Comparison of ENCODE assay signal across 16 cellular contexts in genomic region chr7:91995391-91995790, GRCh38. TPM values are rescaled to one million over a fixed set of nuclear protein-coding genes. Genes with fewer than 3 reads are reported as not detected.
A peak's percentile ranks its signal among the peaks of the same experiment; 100 is the strongest.
DNase-seq lines count a peak whose midpoint lies in the region; ATAC-seq, FAIRE-seq and TF ChIP-seq lines count a peak whose summit lies in the region.
"Had no signal": no experiment of that assay in that cellular context is flagged by ENCODE, and none has a peak within 500 bp of the region (broad histone marks: within the 10 kb centered on the region; RNA-seq: fewer than 3 reads in every experiment).

No MANE protein-coding gene starts in this region.

- TF ChIP-seq POLR2A in GM12891 (IDR thresholded peaks at IDR 0.05; ENCODE audit: low read depth, low read length), result no peak

- no peaks in the 10 kb centered on the region; the same call in 1 of the 2 replicates for H3K27me3 Mint-ChIP-seq in HFFc6 (ENCODE audit: insufficient read depth)
- H3K27me3 Mint-ChIP-seq in activated T-cell treated with anti-CD3 and anti-CD28 coated beads, Interleukin-2, amount 50 U/mL, for 4 hours (ENCODE audit: low read depth), result no peaks in the 10 kb centered on the region
- H3K27me3 Mint-ChIP-seq: central memory CD8-positive, alpha-beta T cell; stimulated activated naive CD8-positive, alpha-beta T cell treated with anti-CD3 and anti-CD28 coated beads, Interleukin-15, amount 100 ng/mL, for 72 hours had no signal

- ATAC-seq in GM19372 (IDR thresholded peaks at IDR 0.05; ENCODE audit: low read depth, unreplicated experiment) (peak; percentile 86), HG02763 (IDR thresholded peaks at IDR 0.05; ENCODE audit: unreplicated experiment) (peak; percentile 92), HG03460 (IDR thresholded peaks at IDR 0.05; ENCODE audit: unreplicated experiment) (peak; percentile 88), left ventricle myocardium superior (no peak)
- ATAC-seq in activated T-cell treated with anti-CD3 and anti-CD28 coated beads, Interleukin-2, amount 50 U/mL, for 4 hours, result no peak
- ATAC-seq: Right ventricle myocardium inferior; stimulated activated naive CD8-positive, alpha-beta T cell treated with anti-CD3 and anti-CD28 coated beads, Interleukin-15, amount 100 ng/mL, for 72 hours had no signal

- H3K36me3 Mint-ChIP-seq in HFFc6 (ENCODE audit: low read depth), result peaks cover 19% of the 10 kb centered on the region
- peaks cover 32% of the 10 kb centered on the region for H3K36me3 Mint-ChIP-seq in activated T-cell treated with anti-CD3 and anti-CD28 coated beads, Interleukin-2, amount 50 U/mL, for 4 hours (ENCODE audit: insufficient read depth)

- H3K4me3 Mint-ChIP-seq in HFFc6, result no peak overlapping the region
- H3K4me3 Mint-ChIP-seq in activated T-cell treated with anti-CD3 and anti-CD28 coated beads, Interleukin-2, amount 50 U/mL, for 4 hours, result no peak overlapping the region
- H3K4me3 Mint-ChIP-seq: central memory CD8-positive, alpha-beta T cell; stimulated activated naive CD8-positive, alpha-beta T cell treated with anti-CD3 and anti-CD28 coated beads, Interleukin-15, amount 100 ng/mL, for 72 hours had no signal

- peak; percentile 84 for FAIRE-seq in GM12891 (lab: Jason Lieb, UNC)
- FAIRE-seq: islet of Langerhans had no signal

- no peak for TF ChIP-seq CTCF in HFFc6 (IDR thresholded peaks at IDR 0.05)

- intact Hi-C loops in left ventricle myocardium superior (cut with micrococcal nuclease), result no loop called here

- no peaks in the 10 kb centered on the region for H3K9me3 Mint-ChIP-seq in HFFc6
- H3K9me3 Mint-ChIP-seq in activated T-cell treated with anti-CD3 and anti-CD28 coated beads, Interleukin-2, amount 50 U/mL, for 4 hours, result no peaks in the 10 kb centered on the region
- H3K9me3 Mint-ChIP-seq: central memory CD8-positive, alpha-beta T cell; stimulated activated naive CD8-positive, alpha-beta T cell treated with anti-CD3 and anti-CD28 coated beads, Interleukin-15, amount 100 ng/mL, for 72 hours had no signal

- DNase-seq in GM12891 (ENCODE audit: insufficient read length, low spot score), result no peak
- no peak for DNase-seq in HFFc6
- DNase-seq in left ventricle myocardium superior, result no peak
- DNase-seq in midbrain (lab: John Stamatoyannopoulos, UW), result no peak
- no peak for DNase-seq in activated T-cell treated with anti-CD3 and anti-CD28 coated beads, Interleukin-2, amount 50 U/mL, for 4 hours
- DNase-seq: activated CD4-positive, CD25-positive, alpha-beta regulatory T cell; activated effector memory CD4-positive, alpha-beta T cell treated with Interleukin-2 at 50 U/mL for 16 hours; nucleus accumbens; stimulated activated CD4-positive, alpha-beta T cell treated with anti-CD3 and anti-CD28 coated beads, Interleukin-1b, Interleukin-23, amount 100 ng/mL, for 48 hours; stimulated activated naive CD8-positive, alpha-beta T cell treated with anti-CD3 and anti-CD28 coated beads, Interleukin-15, amount 100 ng/mL, for 72 hours had no signal

- no peaks in the 10 kb centered on the region for H3K4me1 Mint-ChIP-seq in HFFc6 (ENCODE audit: low read depth)
- H3K4me1 Mint-ChIP-seq in activated T-cell treated with anti-CD3 and anti-CD28 coated beads, Interleukin-2, amount 50 U/mL, for 4 hours (ENCODE audit: low read depth), result no peaks in the 10 kb centered on the region
- H3K4me1 Mint-ChIP-seq: central memory CD8-positive, alpha-beta T cell; stimulated activated naive CD8-positive, alpha-beta T cell treated with anti-CD3 and anti-CD28 coated beads, Interleukin-15, amount 100 ng/mL, for 72 hours had no signal

- H3K27ac Mint-ChIP-seq in HFFc6, result no peak overlapping the region
- H3K27ac Mint-ChIP-seq: stimulated activated naive CD8-positive, alpha-beta T cell treated with anti-CD3 and anti-CD28 coated beads, Interleukin-15, amount 100 ng/mL, for 72 hours had no signal

TF ChIP-seq in GM12891, 5 proteins besides CTCF, POLR2A, EP300 and RAD21:
- no peak for TF ChIP-seq TAF1 (IDR thresholded peaks at IDR 0.05; ENCODE audit: low read depth, low read length)
- TF ChIP-seq PAX5 (IDR thresholded peaks at IDR 0.05; ENCODE audit: insufficient read depth, low read length, severe bottlenecking), result no peak
- TF ChIP-seq POLR2AphosphoS5 (IDR thresholded peaks at IDR 0.05; ENCODE audit: low read depth, low read length), result no peak
- peak; percentile 60; the same call in 1 of the 2 replicates for TF ChIP-seq SPI1 (IDR thresholded peaks at IDR 0.05; ENCODE audit: low read depth, low read length)
- TF ChIP-seq POU2F2 (IDR thresholded peaks at IDR 0.05; ENCODE audit: low read depth, low read length), result no peak

RNA-seq across cellular contexts. Expression of gene AKAP9, which starts 54.7 kb away (rescaled TPM):
- polyA plus RNA-seq in GM12891 (2012; ENCODE audit: low read depth, missing spikeins), result 13.3 TPM
- total RNA-seq in HFFc6 (2021; fragmentation: NEBNext Ultra II Directional; extraction: Animal tissue kit (Norgen Biotek cat#: 25700)), result 10 to 100 TPM; 24.6 to 30.4 (median 26.4) TPM
- total RNA-seq in left ventricle myocardium superior, result 55.2 TPM
- total RNA-seq in activated T-cell treated with anti-CD3 and anti-CD28 coated beads, Interleukin-2, amount 50 U/mL, for 4 hours, result 10 to 100 TPM; 22.0 to 25.6 (median 23.9) TPM

Comparison
In these comparisons a context has a peak if more than half of its experiments do, and no peak if none do; other contexts are left out.
1. ATAC-seq: peak in GM19372 (single experiment), HG02763 (single experiment) and HG03460 (single experiment); none in left ventricle myocardium superior (single experiment) and activated T-cell treated with anti-CD3 and anti-CD28 coated beads, Interleukin-2, amount 50 U/mL, for 4 hours (0 of 2).